7 cellular contexts compared by ENCODE assay signal in genomic region chr11:62497132-62497915, GRCh38. TPM values are rescaled to one million over a fixed set of nuclear protein-coding genes. Genes with fewer than 3 reads are reported as not detected.
DNase-seq lines count a peak whose midpoint lies in the region; ATAC-seq, FAIRE-seq and TF ChIP-seq lines count a peak whose summit lies in the region.

No MANE protein-coding gene starts in this region.

- H3K27ac Mint-ChIP-seq in T-helper 17 cell: peak overlapping the region; percentile 39

- no peaks in the 10 kb centered on the region for H3K9me2 ChIP-seq in DOHH2 (replicated peaks; ENCODE audit: control insufficient read depth, low read length)

- H4K20me1 ChIP-seq in DOHH2 (ENCODE audit: control insufficient read depth, insufficient read depth, low read depth, low read length): no peaks in the 10 kb centered on the region

- H3K9me3 ChIP-seq in DOHH2 (ENCODE audit: control insufficient read depth, insufficient read depth, low read length) (no peaks in the 10 kb centered on the region), T-helper 17 cell (ENCODE audit: control insufficient read depth, low read length, poor library complexity, severe bottlenecking) (no peaks in the 10 kb centered on the region), pancreas (no peaks in the 10 kb centered on the region)

- H3K36me3 ChIP-seq in DOHH2 (ENCODE audit: control insufficient read depth, low read length) (no peaks in the 10 kb centered on the region), pancreas (no peaks in the 10 kb centered on the region)

- DNase-seq in HTR-8/SVneo (ENCODE audit: insufficient read length, low spot score) (peak; percentile 57), T-helper 17 cell (no peak), fibroblast of pulmonary artery (ENCODE audit: low read depth) (peak; percentile 79), pancreas (no peak), GM19239 (ENCODE audit: insufficient read length, low spot score) (no peak), NCI-H446 treated with DMSO at 0.1 percent for 48 hours (lab: John Stamatoyannopoulos, UW) (no peak)

- peaks cover 11% of the 10 kb centered on the region for H3K4me1 Mint-ChIP-seq in T-helper 17 cell

- peaks cover 12% of the 10 kb centered on the region; the same call in 1 of the 2 replicates for H3K27me3 ChIP-seq in DOHH2 (ENCODE audit: control insufficient read depth, low read length)
- H3K27me3 ChIP-seq in pancreas: no peaks in the 10 kb centered on the region

- no peaks in the 10 kb centered on the region for H3K79me2 ChIP-seq in DOHH2 (ENCODE audit: control insufficient read depth, low read length)

- intact Hi-C loops in pancreas (cut with DNase I): no loop called here

- H3K27me3 Mint-ChIP-seq in T-helper 17 cell: no peaks in the 10 kb centered on the region

- 85 to 88% methylated on average over 11 of the region's 11 CpGs for WGBS in pancreas, 2 donors

- no peaks in the 10 kb centered on the region for H3F3A ChIP-seq in DOHH2 (ENCODE audit: control insufficient read depth, insufficient read depth)

- peaks cover under 1% of the 10 kb centered on the region for H3K36me3 Mint-ChIP-seq in T-helper 17 cell (ENCODE audit: low read depth)

- H3K4me2 ChIP-seq in DOHH2 (ENCODE audit: low read length): no peak overlapping the region

- no peak overlapping the region for H3K4me3 ChIP-seq in DOHH2 (ENCODE audit: low read length)
- H3K4me3 ChIP-seq in fibroblast of pulmonary artery (replicated peaks; ENCODE audit: low read depth, low read length): no peak overlapping the region
- no peak overlapping the region for H3K4me3 ChIP-seq in pancreas

- H3K4me1 ChIP-seq in DOHH2 (ENCODE audit: control insufficient read depth, low read length): no peaks in the 10 kb centered on the region
- H3K4me1 ChIP-seq in pancreas: no peaks in the 10 kb centered on the region

- ATAC-seq in T-helper 17 cell (peak; percentile 39), pancreas (peak in 3 of 4 donors; percentile 31 to 65 (median 45))

- FAIRE-seq in HTR-8/SVneo (lab: Jason Lieb, UNC) (no peak), pancreas (lab: Jason Lieb, UNC) (no peak), GM19239 (lab: Jason Lieb, UNC) (no peak)

- peak; percentile 10 for TF ChIP-seq CTCF in DOHH2 (IDR thresholded peaks at IDR 0.05; ENCODE audit: low read depth, low read length, poor library complexity, severe bottlenecking)
- TF ChIP-seq CTCF in fibroblast of pulmonary artery (IDR thresholded peaks at IDR 0.05; ENCODE audit: low read length, missing control alignments): peak; percentile 29
- TF ChIP-seq CTCF in pancreas (IDR thresholded peaks at IDR 0.05): no peak

- no peak overlapping the region for H3K27ac ChIP-seq in DOHH2 (ENCODE audit: low read depth, low read length)
- H3K27ac ChIP-seq in pancreas: no peak overlapping the region

- no peak overlapping the region for H3K4me3 Mint-ChIP-seq in T-helper 17 cell

RNA-seq across cellular contexts. Expression of gene AHNAK, which starts 49.3 kb away (rescaled TPM):
- total RNA-seq in T-helper 17 cell (100 to 1,000 TPM; 692 to 863 TPM), pancreas (100 to 1,000 TPM in 1 of 6 donors, 10 to 100 TPM in 5; 53.2 to 163 (median 77.2) TPM)
- polyA plus RNA-seq in pancreas: 10 to 100 TPM; 18.7 to 32.5 TPM

Comparison
In these comparisons a context has a peak if more than half of its experiments do, and no peak if none do; other contexts are left out.
1. CTCF ChIP-seq: peak in DOHH2 (single experiment) and fibroblast of pulmonary artery (single experiment); none in pancreas (0 of 4).
2. DNase-seq: peak in HTR-8/SVneo (single experiment) and fibroblast of pulmonary artery (single experiment); none in T-helper 17 cell (0 of 3), pancreas (0 of 6), GM19239 (single experiment) and NCI-H446 treated with DMSO at 0.1 percent for 48 hours (single experiment).
3. RNA of gene AHNAK, which starts 49.3 kb away (total RNA-seq): 692 to 863 TPM in T-helper 17 cell; 53.2 to 163 TPM in pancreas; every median in the first group is over 4 times any median in the second.